ENCODE assay signal across 10 cellular contexts in genomic region chr1:156897078-156897825, GRCh38. TPM values are rescaled to one million over a fixed set of nuclear protein-coding genes. Genes with fewer than 3 reads are reported as not detected.
A peak's percentile ranks its signal among the peaks of the same experiment; 100 is the strongest.
DNase-seq lines count a peak whose midpoint lies in the region; ATAC-seq, FAIRE-seq and TF ChIP-seq lines count a peak whose summit lies in the region.
"Had no signal": no experiment of that assay in that cellular context is flagged by ENCODE, and none has a peak within 500 bp of the region (broad histone marks: within the 10 kb centered on the region; RNA-seq: fewer than 3 reads in every experiment).

No MANE protein-coding gene starts in this region.

- no peak overlapping the region for H3K4me3 Mint-ChIP-seq in type B pancreatic cell

- peaks cover 58% of the 10 kb centered on the region for H3K27me3 Mint-ChIP-seq in type B pancreatic cell

- H3K4me1 Mint-ChIP-seq in type B pancreatic cell (ENCODE audit: unreplicated experiment), result peaks cover 41% of the 10 kb centered on the region

- H3K36me3 ChIP-seq in ascending aorta (no peaks in the 10 kb centered on the region), kidney (ENCODE audit: control insufficient read depth in 1 of 2, insufficient read depth in 2 of 2, low read length in 2 of 2) (no peaks in the 10 kb centered on the region), tibial artery (no peaks in the 10 kb centered on the region)

- no peak overlapping the region for H3K27ac Mint-ChIP-seq in type B pancreatic cell

- H3K9me3 ChIP-seq in ascending aorta, result no peaks in the 10 kb centered on the region
- H3K9me3 ChIP-seq in kidney (ENCODE audit: control insufficient read depth in 1 of 2, low read length in 2 of 2), result no peaks in the 10 kb centered on the region
- H3K9me3 ChIP-seq in tibial artery, result no peaks in the 10 kb centered on the region

- no peak for ATAC-seq in HG02981 (IDR thresholded peaks at IDR 0.05; ENCODE audit: unreplicated experiment)
- ATAC-seq: GM12878 had no signal

- no peak for TF ChIP-seq CTCF in ascending aorta (IDR thresholded peaks at IDR 0.05)
- no peak for TF ChIP-seq CTCF in kidney (IDR thresholded peaks at IDR 0.05; ENCODE audit: borderline replicate concordance, extremely low read depth, insufficient read depth)
- TF ChIP-seq CTCF in tibial artery (IDR thresholded peaks at IDR 0.05), result no peak
- no peak for TF ChIP-seq CTCF in type B pancreatic cell (conservative IDR thresholded peaks at IDR 0.05)

- FAIRE-seq in kidney (lab: Jason Lieb, UNC), result no peak
- FAIRE-seq: GM12878 had no signal

- no peaks in the 10 kb centered on the region for H3K27me3 ChIP-seq in ascending aorta
- H3K27me3 ChIP-seq in tibial artery, result no peaks in the 10 kb centered on the region

- intact Hi-C loops in ascending aorta (cut with DNase I), result loop anchor here (10.0 kb wide), 1 partner anchor 202 kb away; no protein-coding TSS in a partner anchor
- intact Hi-C loops in kidney (cut with DNase I), result no loop called here
- intact Hi-C loops in tibial artery (cut with DNase I; ENCODE audit: low total_unique reads), result no loop called here

- peaks cover 6 to 27% of the 10 kb centered on the region in 2 donors for H3K4me1 ChIP-seq in ascending aorta
- peaks cover 0 to 27% of the 10 kb centered on the region in 2 donors for H3K4me1 ChIP-seq in kidney (ENCODE audit: control insufficient read depth in 1 of 2, insufficient read depth in 1 of 2, low read depth in 1 of 2, low read length in 2 of 2)
- peaks cover 8 to 92% (median 76%) of the 10 kb centered on the region in 4 donors for H3K4me1 ChIP-seq in tibial artery

- peak; percentile 72 for DNase-seq in HS-27A (ENCODE audit: low read depth)
- DNase-seq in ascending aorta (ENCODE audit: low spot score in 2 of 2), result no peak
- peak; percentile 55 for DNase-seq in kidney
- DNase-seq in tibial artery, result peak in 1 of 2 donors; percentile 81
- no peak for DNase-seq in type B pancreatic cell (ENCODE audit: extremely low spot score, unreplicated experiment)
- DNase-seq in central memory CD4-positive, alpha-beta T cell, result no peak
- DNase-seq: NCI-H1694 treated with DMSO at 0.1 percent for 48 hours had no signal

- H3K9me3 Mint-ChIP-seq in type B pancreatic cell, result no peaks in the 10 kb centered on the region

- H3K9ac ChIP-seq in kidney (ENCODE audit: low read length in 2 of 2), result no peak overlapping the region

- no peaks in the 10 kb centered on the region for H3K36me3 Mint-ChIP-seq in type B pancreatic cell

- H3K27ac ChIP-seq in ascending aorta, result peak overlapping the region; percentile 62 to 94
- peak overlapping the region; percentile 63 to 88 for H3K27ac ChIP-seq in kidney (ENCODE audit: low read depth in 2 of 2, low read length in 2 of 2)
- peak overlapping the region; percentile 95 to 97 for H3K27ac ChIP-seq in tibial artery

- H3K4me3 ChIP-seq in ascending aorta (peak overlapping the region in 1 of 2 donors; percentile 11), kidney (ENCODE audit: low read length in 2 of 2) (peak overlapping the region in 1 of 2 donors; percentile 21), tibial artery (peak overlapping the region; percentile 22 to 72)
- H3K4me3 ChIP-seq: GM12878 had no signal

RNA-seq across cellular contexts. Expression of gene PEAR1, which starts 3.7 kb away (rescaled TPM):
- total RNA-seq in ascending aorta (39.8 TPM), kidney (17.2 TPM), type B pancreatic cell (ENCODE audit: low replicate concordance) (0.14 and 11.7 TPM in 2 replicates)
- polyA plus RNA-seq in kidney (ENCODE audit: insufficient read depth, low read depth, low replicate concordance), result 4.5 TPM
- total RNA-seq: GM12878 had no signal
- polyA plus RNA-seq: GM12878 had no signal

RNA-seq across cellular contexts. Expression of gene LRRC71, which starts 23.2 kb away (rescaled TPM):
- total RNA-seq in ascending aorta, result not detected
- 0.50 TPM for total RNA-seq in kidney
- polyA plus RNA-seq in kidney (ENCODE audit: insufficient read depth, low read depth, low replicate concordance), result 0.19 TPM
- 0.58 TPM in 1 of 2 replicates, not detected in the other for total RNA-seq in type B pancreatic cell (ENCODE audit: low replicate concordance)
- total RNA-seq: GM12878 had no signal
- polyA plus RNA-seq: GM12878 had no signal

RNA-seq across cellular contexts. Expression of gene NTRK1, which starts 36.6 kb away (rescaled TPM):
- total RNA-seq in ascending aorta (not detected), kidney (1.0 TPM), type B pancreatic cell (ENCODE audit: low replicate concordance) (0.12 and 6.6 TPM in 2 replicates)
- polyA plus RNA-seq in kidney (ENCODE audit: insufficient read depth, low read depth, low replicate concordance), result 1.3 TPM
- total RNA-seq: dermis microvascular lymphatic vessel endothelial cell had no signal

RNA-seq across cellular contexts. Expression of gene INSRR, which starts 38.3 kb away (rescaled TPM):
- total RNA-seq in ascending aorta, result 2.9 TPM
- total RNA-seq in kidney, result 0.35 TPM
- polyA plus RNA-seq in kidney (ENCODE audit: insufficient read depth, low read depth, low replicate concordance), result 2.4 TPM
- 1.7 TPM in 1 of 2 replicates, not detected in the other for total RNA-seq in type B pancreatic cell (ENCODE audit: low replicate concordance)
- total RNA-seq: dermis microvascular lymphatic vessel endothelial cell, GM12878 had no signal

Comparison
In these comparisons a context has a peak if more than half of its experiments do, and no peak if none do; other contexts are left out.
1. DNase-seq: peak in HS-27A (single experiment) and kidney (single experiment); none in ascending aorta (0 of 2), type B pancreatic cell (single experiment) and central memory CD4-positive, alpha-beta T cell (single experiment).
2. Peak in every context shown above with its lines, with median percentiles within 50 percentile points of each other: H3K27ac ChIP-seq.